In the genomic region with DNA sequence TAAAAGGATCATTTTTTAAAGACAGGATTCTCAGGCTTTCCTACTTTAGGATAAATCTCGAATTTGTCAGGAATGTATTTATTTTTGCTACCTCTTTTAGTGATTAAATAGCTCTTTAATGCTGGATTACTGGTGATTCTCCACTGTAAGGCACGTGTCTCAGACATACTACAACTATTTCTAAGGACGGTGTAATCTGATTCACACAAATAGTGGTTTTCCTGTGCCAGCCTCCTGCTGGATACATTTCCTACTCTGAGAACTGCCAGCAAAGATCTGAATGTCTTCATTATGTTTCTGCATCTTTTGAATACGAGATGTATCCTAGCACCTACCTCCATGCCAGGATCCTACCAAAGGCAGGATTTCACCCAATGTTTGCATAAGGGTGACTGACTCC, we compare ENCODE assay signal across 8 cellular contexts.
DNase-seq lines count a peak whose midpoint lies in the region; ATAC-seq and TF ChIP-seq lines count a peak whose summit lies in the region.

No MANE protein-coding gene starts in this region.

- no peaks in the 10 kb centered on the region for H3K79me2 ChIP-seq in OCI-LY7 (ENCODE audit: insufficient read depth, low read depth, low read length)

- no peaks in the 10 kb centered on the region for H3K36me3 ChIP-seq in OCI-LY7 (ENCODE audit: insufficient read depth, low read length)
- H3K36me3 ChIP-seq in naive thymus-derived CD4-positive, alpha-beta T cell (ENCODE audit: control insufficient read depth in 2 of 3, insufficient read depth in 3 of 3, low read length in 3 of 3): no peaks in the 10 kb centered on the region

- H3K4me1 ChIP-seq in OCI-LY7 (ENCODE audit: insufficient read depth, low read length, poor library complexity, severe bottlenecking): peaks cover 42% of the 10 kb centered on the region
- H3K4me1 ChIP-seq in naive thymus-derived CD4-positive, alpha-beta T cell (ENCODE audit: control insufficient read depth in 2 of 2, insufficient read depth in 2 of 2, low read length in 2 of 2): peaks cover 0 to 4% of the 10 kb centered on the region in 2 donors

- peaks cover 7% of the 10 kb centered on the region; the same call in 1 of the 2 replicates for H4K20me1 ChIP-seq in OCI-LY7 (ENCODE audit: insufficient read depth, low read length)

- POLR2A ChIA-PET in OCI-LY7 (lab: Charles Lee): interaction anchor here (0.7 to 2.3 kb wide), 6 partner anchors 14 to 144 kb away, joined by 3 to 8 read pairs (median 4); no protein-coding TSS in a partner anchor
- POLR2A ChIA-PET in naive thymus-derived CD4-positive, alpha-beta T cell (lab: Charles Lee): no interaction called here

- H3K27me3 Mint-ChIP-seq in naive thymus-derived CD4-positive, alpha-beta T cell: peaks cover 12 to 54% (median 34%) of the 10 kb centered on the region in 5 donors

- intact Hi-C loops in OCI-LY7 (cut with micrococcal nuclease; ENCODE audit: unreplicated experiment): loop anchor here (1.0 to 5.0 kb wide), 5 partner anchors 72 to 1032 kb away; a partner anchor contains a TSS
- intact Hi-C loops in naive thymus-derived CD4-positive, alpha-beta T cell (cut with micrococcal nuclease): no loop called here

- H3K27ac Mint-ChIP-seq in naive thymus-derived CD4-positive, alpha-beta T cell: peak overlapping the region in 1 of 9 donors; percentile 1

- peak overlapping the region in 7 of 10 donors; percentile 8 to 82 (median 71) for H3K4me3 Mint-ChIP-seq in naive thymus-derived CD4-positive, alpha-beta T cell

- H3K9me2 ChIP-seq in OCI-LY7 (ENCODE audit: insufficient read depth, low read length): no peaks in the 10 kb centered on the region

- H3K36me3 Mint-ChIP-seq in naive thymus-derived CD4-positive, alpha-beta T cell: peaks cover 0 to 6% (median 0%) of the 10 kb centered on the region in 5 donors

- peak overlapping the region; percentile 89 for H3K4me2 ChIP-seq in OCI-LY7 (ENCODE audit: low read length)

- H3K4me1 Mint-ChIP-seq in naive thymus-derived CD4-positive, alpha-beta T cell: peaks cover 9 to 22% (median 19%) of the 10 kb centered on the region in 7 donors

- BruUV-seq in OCI-LY7 (replicated peaks; lab: Mats Ljungman, UMichigan): no TSS peak

- ATAC-seq in GM18858 (IDR thresholded peaks at IDR 0.05; ENCODE audit: unreplicated experiment) (peak; percentile 0), HG02571 (IDR thresholded peaks at IDR 0.05; ENCODE audit: unreplicated experiment) (peak; percentile 0), HG03175 (IDR thresholded peaks at IDR 0.05; ENCODE audit: unreplicated experiment) (no peak)
- ATAC-seq in naive thymus-derived CD4-positive, alpha-beta T cell: peak; percentile 26

- no peaks in the 10 kb centered on the region for H3K9me3 ChIP-seq in OCI-LY7 (ENCODE audit: low read length)
- H3K9me3 ChIP-seq in naive thymus-derived CD4-positive, alpha-beta T cell (ENCODE audit: control insufficient read depth in 2 of 3, low read length in 3 of 3): no peaks in the 10 kb centered on the region

- TF ChIP-seq CTCF in OCI-LY7 (conservative IDR thresholded peaks at IDR 0.05; ENCODE audit: low read length): no peak
- TF ChIP-seq CTCF in foreskin fibroblast (IDR thresholded peaks at IDR 0.05; ENCODE audit: low read depth, low read length): no peak

- peak overlapping the region; percentile 80 for H3K27ac ChIP-seq in OCI-LY7 (ENCODE audit: low read depth, low read length, poor library complexity, severe bottlenecking)
- no peak overlapping the region for H3K27ac ChIP-seq in naive thymus-derived CD4-positive, alpha-beta T cell (ENCODE audit: low read depth, low read length)

- H3K4me3 ChIP-seq in OCI-LY7 (ENCODE audit: low read depth, low read length, poor library complexity, severe bottlenecking) (peak overlapping the region; percentile 55), foreskin fibroblast (ENCODE audit: low read depth in 1 of 2, low read length in 2 of 2) (no peak overlapping the region)
- peak overlapping the region; percentile 4 for H3K4me3 ChIP-seq in naive thymus-derived CD4-positive, alpha-beta T cell (ENCODE audit: low read length)

- peaks cover 0 to 11% (median 0%) of the 10 kb centered on the region in 11 donors for H3K9me3 Mint-ChIP-seq in naive thymus-derived CD4-positive, alpha-beta T cell

- peak; percentile 22 for DNase-seq in OCI-LY7 (ENCODE audit: low spot score)
- no peak for DNase-seq in naive thymus-derived CD4-positive, alpha-beta T cell
- no peak for DNase-seq in DMS53 treated with DMSO at 0.1 percent for 48 hours (lab: John Stamatoyannopoulos, UW; ENCODE audit: unreplicated experiment)
- no peak for DNase-seq in kidney glomerular epithelial cell (lab: John Stamatoyannopoulos, UW)
- DNase-seq in foreskin fibroblast: no peak

- CTCF ChIA-PET in OCI-LY7 (lab: Charles Lee; ENCODE audit: unreplicated experiment): no interaction called here
- CTCF ChIA-PET in naive thymus-derived CD4-positive, alpha-beta T cell (lab: Charles Lee): no interaction called here

- peak overlapping the region; percentile 4; the same call in 1 of the 2 replicates for H2AFZ ChIP-seq in OCI-LY7 (ENCODE audit: low read length)

- no peaks in the 10 kb centered on the region for H3K27me3 ChIP-seq in naive thymus-derived CD4-positive, alpha-beta T cell (ENCODE audit: control insufficient read depth in 2 of 2, insufficient read depth in 2 of 2, low read length in 2 of 2)

Comparison
In these comparisons a context has a peak if more than half of its experiments do, and no peak if none do; other contexts are left out.
1. H3K4me3 ChIP-seq: peak in OCI-LY7 (single experiment) and naive thymus-derived CD4-positive, alpha-beta T cell (single experiment); none in foreskin fibroblast (0 of 2).